26 cellular contexts compared by ENCODE assay signal in genomic region chr17:32940706-32941390, GRCh38. TPM values are rescaled to one million over a fixed set of nuclear protein-coding genes. Genes with fewer than 3 reads are reported as not detected.
"Had no signal": no experiment of that assay in that cellular context is flagged by ENCODE, and none has a peak within 500 bp of the region (broad histone marks: within the 10 kb centered on the region; RNA-seq: fewer than 3 reads in every experiment).

No MANE protein-coding gene starts in this region.

- H3K27ac ChIP-seq: left lung, prostate gland, right atrium auricular region, suprapubic skin, transverse colon had no signal

- H3K27ac Mint-ChIP-seq: activated naive CD4-positive, alpha-beta T cell treated with anti-CD3 and anti-CD28 coated beads, Interleukin-2, amount 10 ng/mL, durations not matched to agents 7 days and 5 days; activated naive CD8-positive, alpha-beta T cell treated with anti-CD3 and anti-CD28 coated beads, Interleukin-2, amount 50 U/mL, for 24 hours; naive B cell; stimulated activated naive CD8-positive, alpha-beta T cell treated with anti-CD3 and anti-CD28 coated beads, Interleukin-15, amount 100 ng/mL, for 72 hours had no signal

- H3K9me3 Mint-ChIP-seq: activated naive CD8-positive, alpha-beta T cell treated with anti-CD3 and anti-CD28 coated beads, Interleukin-2, amount 50 U/mL, for 24 hours; activated T-cell treated with anti-CD3 and anti-CD28 coated beads, Interleukin-2, amount 50 U/mL, for 4 hours; stimulated activated naive CD8-positive, alpha-beta T cell treated with anti-CD3 and anti-CD28 coated beads, Interleukin-15, amount 100 ng/mL, for 72 hours had no signal

- H3K4me1 ChIP-seq: prostate gland had no signal

- H3K27me3 ChIP-seq: left lung, right atrium auricular region, suprapubic skin, transverse colon had no signal

- FAIRE-seq: colon, frontal cortex, kidney had no signal

- H3K36me3 Mint-ChIP-seq: activated naive CD4-positive, alpha-beta T cell treated with anti-CD3 and anti-CD28 coated beads, Interleukin-2, amount 10 ng/mL, durations not matched to agents 7 days and 5 days; naive B cell had no signal

- H3K27me3 Mint-ChIP-seq: brain had no signal

- H3K9me3 ChIP-seq: left lung, prostate gland, right atrium auricular region, suprapubic skin, transverse colon had no signal

- H3K4me3 ChIP-seq: left lung, prostate gland, right atrium auricular region, suprapubic skin, transverse colon had no signal

- DNase-seq: activated CD4-positive, alpha-beta T cell treated with anti-CD3 and anti-CD28 coated beads, Interleukin-2, amount 50 U/mL, for 1 hour; activated CD4-positive, CD25-positive, alpha-beta regulatory T cell treated with anti-CD3 and anti-CD28 coated beads, Interleukin-2, amount 50 U/mL, for 72 hours; activated CD8-positive, alpha-beta memory T cell treated with anti-CD3 and anti-CD28 coated beads, Interleukin-2, amount 50 U/mL, for 4 hours; activated effector memory CD4-positive, alpha-beta T cell treated with Interleukin-2 at 50 U/mL for 16 hours; activated naive CD4-positive, alpha-beta T cell treated with anti-CD3 and anti-CD28 coated beads, Interleukin-2, amount 10 ng/mL, durations not matched to agents 7 days and 5 days; activated naive CD8-positive, alpha-beta T cell treated with anti-CD3 and anti-CD28 coated beads, Interleukin-2, amount 50 U/mL, for 24 hours; activated T-cell treated with anti-CD3 and anti-CD28 coated beads, Interleukin-2, amount 50 U/mL, for 4 hours; anterior cingulate cortex; central memory CD4-positive, alpha-beta T cell; kidney; left lung; naive B cell; stimulated activated naive CD8-positive, alpha-beta T cell treated with anti-CD3 and anti-CD28 coated beads, Interleukin-15, amount 100 ng/mL, for 72 hours; T1000; transverse colon had no signal

- ATAC-seq: activated naive CD8-positive, alpha-beta T cell treated with anti-CD3 and anti-CD28 coated beads, Interleukin-2, amount 50 U/mL, for 24 hours; activated T-cell treated with anti-CD3 and anti-CD28 coated beads, Interleukin-2, amount 50 U/mL, for 4 hours; left lung; stimulated activated naive CD8-positive, alpha-beta T cell treated with anti-CD3 and anti-CD28 coated beads, Interleukin-15, amount 100 ng/mL, for 72 hours had no signal

- H3K4me3 Mint-ChIP-seq: activated naive CD4-positive, alpha-beta T cell treated with anti-CD3 and anti-CD28 coated beads, Interleukin-2, amount 10 ng/mL, durations not matched to agents 7 days and 5 days; activated naive CD8-positive, alpha-beta T cell treated with anti-CD3 and anti-CD28 coated beads, Interleukin-2, amount 50 U/mL, for 24 hours; activated T-cell treated with anti-CD3 and anti-CD28 coated beads, Interleukin-2, amount 50 U/mL, for 4 hours; brain; naive B cell; neural crest cell; stimulated activated naive CD8-positive, alpha-beta T cell treated with anti-CD3 and anti-CD28 coated beads, Interleukin-15, amount 100 ng/mL, for 72 hours had no signal

RNA-seq across cellular contexts. Expression of gene TMEM98, which starts 12.9 kb away (rescaled TPM):
- total RNA-seq: mononuclear cell had no signal

RNA-seq across cellular contexts. Expression of gene SPACA3, which starts 50.8 kb away (rescaled TPM):
- total RNA-seq: activated T-cell treated with anti-CD3 and anti-CD28 coated beads, Interleukin-2, amount 50 U/mL, for 4 hours; frontal cortex; kidney; left lung; mononuclear cell; neural crest cell; osteocyte; right atrium auricular region; skeletal muscle tissue; transverse colon had no signal
- polyA plus RNA-seq: esophagus had no signal
